ENCODE assay signal across 11 cellular contexts in the genomic region with DNA sequence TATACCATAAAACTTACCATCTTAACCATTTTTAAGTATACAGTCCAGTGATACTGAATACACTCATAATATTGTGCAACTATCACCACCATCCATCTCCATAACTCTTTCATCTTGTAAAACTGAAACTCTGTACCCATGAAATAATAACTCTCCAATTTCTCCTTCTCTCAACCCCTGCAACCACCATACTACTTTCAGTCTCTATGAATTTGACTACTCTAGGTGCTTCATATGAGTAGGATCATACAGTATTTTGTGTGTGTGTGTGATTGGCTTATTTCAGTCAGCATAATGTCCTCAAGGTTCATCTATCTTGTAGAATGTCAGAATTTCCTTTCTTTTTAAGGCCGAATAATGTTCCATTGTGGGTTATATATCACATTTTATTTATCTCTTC. TPM values are rescaled to one million over a fixed set of nuclear protein-coding genes. Genes with fewer than 3 reads are reported as not detected.
"Had no signal": no experiment of that assay in that cellular context is flagged by ENCODE, and none has a peak within 500 bp of the region (broad histone marks: within the 10 kb centered on the region; RNA-seq: fewer than 3 reads in every experiment).

No MANE protein-coding gene starts in this region.

- H3K9me3 ChIP-seq: HAP-1 had no signal

- H3K36me3 ChIP-seq: HAP-1 had no signal

- DNase-seq: GM23248, GOT3, H7, HFFc6, KBM-7 had no signal

- H3K9ac ChIP-seq: GM23248, KMS-11 had no signal

- ATAC-seq: HCT116 had no signal

- H3K27ac Mint-ChIP-seq: HFFc6, IgD-negative memory B cell had no signal

- H3K4me3 ChIP-seq: GM23248, HAP-1 had no signal

- H3K27ac ChIP-seq: GM23248, KMS-11 had no signal

- H2AFZ ChIP-seq: GM23248 had no signal

- H3K9me3 Mint-ChIP-seq: HFFc6 had no signal

- H3K4me1 ChIP-seq: HAP-1 had no signal

- H3K4me3 Mint-ChIP-seq: HFFc6, IgD-negative memory B cell had no signal

- H3K4me1 Mint-ChIP-seq: IgD-negative memory B cell had no signal

- H3K4me2 ChIP-seq: KMS-11 had no signal

RNA-seq across cellular contexts. Expression of a gene that starts 17.7 kb away (rescaled TPM):
- total RNA-seq: GM23248, H4, H7, HFFc6, HT-29 had no signal
- polyA plus RNA-seq: GM23248, IgD-negative memory B cell had no signal

RNA-seq across cellular contexts. Expression of a gene that starts 33.6 kb away (rescaled TPM):
- total RNA-seq: GM23248, H4, HFFc6, HT-29 had no signal
- polyA plus RNA-seq: GM23248, IgD-negative memory B cell had no signal
